ENCODE assay signal across 21 cellular contexts in genomic region chr5:10585120-10585915, GRCh38. TPM values are rescaled to one million over a fixed set of nuclear protein-coding genes. Genes with fewer than 3 reads are reported as not detected.
DNase-seq lines count a peak whose midpoint lies in the region; TF ChIP-seq lines count a peak whose summit lies in the region.
"Had no signal": no experiment of that assay in that cellular context is flagged by ENCODE, and none has a peak within 500 bp of the region (broad histone marks: within the 10 kb centered on the region; RNA-seq: fewer than 3 reads in every experiment).

No MANE protein-coding gene starts in this region.

- H3K4me2 ChIP-seq in OCI-LY7 (ENCODE audit: low read length), result peak overlapping the region; percentile 28

- CTCF ChIA-PET in OCI-LY7 (lab: Charles Lee; ENCODE audit: unreplicated experiment), result no interaction called here

- H3K27me3 ChIP-seq in H7 (ENCODE audit: control insufficient read depth, insufficient read depth, low read length), result peaks cover 3% of the 10 kb centered on the region
- H3K27me3 ChIP-seq: uterus had no signal

- H3K4me1 ChIP-seq in OCI-LY7 (ENCODE audit: insufficient read depth, low read length, poor library complexity, severe bottlenecking), result peaks cover 56% of the 10 kb centered on the region
- H3K4me1 ChIP-seq: uterus had no signal

- intact Hi-C loops in OCI-LY7 (cut with micrococcal nuclease; ENCODE audit: unreplicated experiment), result no loop called here

- H4K20me1 ChIP-seq in OCI-LY7 (ENCODE audit: insufficient read depth, low read length), result no peaks in the 10 kb centered on the region

- no peak for TF ChIP-seq CTCF in OCI-LY7 (conservative IDR thresholded peaks at IDR 0.05; ENCODE audit: low read length)

- H3K27ac ChIP-seq in OCI-LY7 (ENCODE audit: low read depth, low read length, poor library complexity, severe bottlenecking), result no peak overlapping the region
- H3K27ac ChIP-seq in temporal lobe (ENCODE audit: low read depth, low read length), result peak overlapping the region; percentile 57

- H3K9me3 ChIP-seq in OCI-LY7 (ENCODE audit: low read length), result peaks cover 17% of the 10 kb centered on the region; the same call in 1 of the 2 replicates
- H3K9me3 ChIP-seq: uterus had no signal

- H3K79me2 ChIP-seq in OCI-LY7 (ENCODE audit: insufficient read depth, low read depth, low read length), result no peaks in the 10 kb centered on the region

- H3K4me3 ChIP-seq in H7 (ENCODE audit: insufficient read depth, low read depth, low read length), result no peak overlapping the region
- no peak overlapping the region for H3K4me3 ChIP-seq in OCI-LY7 (ENCODE audit: low read depth, low read length, poor library complexity, severe bottlenecking)
- H3K4me3 ChIP-seq: uterus had no signal

- no peaks in the 10 kb centered on the region for H3K9me2 ChIP-seq in OCI-LY7 (ENCODE audit: insufficient read depth, low read length)

- POLR2A ChIA-PET in OCI-LY7 (lab: Charles Lee), result interaction anchor here (0.5 to 1.6 kb wide), 5 partner anchors 8 to 144 kb away, joined by 3 to 9 read pairs (median 3); no protein-coding TSS in a partner anchor

- H2AFZ ChIP-seq in OCI-LY7 (ENCODE audit: low read length), result no peak overlapping the region

- peak; percentile 7 for DNase-seq in H7
- no peak for DNase-seq in OCI-LY7 (ENCODE audit: low spot score)
- DNase-seq in ecto neural progenitor cell (ENCODE audit: low spot score), result peak; percentile 41
- no peak for DNase-seq in hypothalamus (lab: John Stamatoyannopoulos, UW)
- DNase-seq in activated naive CD4-positive, alpha-beta T cell (lab: John Stamatoyannopoulos, UW), result no peak
- no peak for DNase-seq in SKM-1 (lab: John Stamatoyannopoulos, UW; ENCODE audit: unreplicated experiment)
- DNase-seq: activated CD4-positive, alpha-beta T cell treated with anti-CD3 and anti-CD28 coated beads, Interleukin-2, amount 50 U/mL, for 48 hours; activated CD4-positive, CD25-positive, alpha-beta regulatory T cell; activated naive CD4-positive, alpha-beta T cell treated with anti-CD3 and anti-CD28 coated beads for 36 hours; anterior cingulate cortex; HCEC 1CT; left colon; mesenchymal stem cell; naive B cell; NCI-H146; NCI-H526 treated with DMSO at 0.1 percent for 48 hours; stimulated activated CD4-positive, alpha-beta T cell treated with anti-CD3 and anti-CD28 coated beads, Interleukin-12 subunit alpha, Interleukin-12 subunit beta, amount 100 ng/mL, for 4 hours; stimulated activated CD4-positive, alpha-beta T cell treated with anti-CD3 and anti-CD28 coated beads, Interleukin-4, amount 100 ng/mL, for 4 hours; T1000; uterus had no signal

- BruUV-seq in OCI-LY7 (replicated peaks; lab: Mats Ljungman, UMichigan), result no TSS peak

- H3K36me3 ChIP-seq in H7 (replicated peaks; ENCODE audit: control insufficient read depth, insufficient read depth, low read length), result no peaks in the 10 kb centered on the region; the same call in 1 of the 2 replicates
- no peaks in the 10 kb centered on the region; the same call in 1 of the 2 replicates for H3K36me3 ChIP-seq in OCI-LY7 (ENCODE audit: insufficient read depth, low read length)
- H3K36me3 ChIP-seq: uterus had no signal

RNA-seq across cellular contexts. Expression of gene ANKRD33B, which starts 21.4 kb away (rescaled TPM):
- total RNA-seq in H7 (2014; rRNA removed; shearing (Covaris generic)), result 1.1 and 1.6 TPM in 2 replicates
- 5.6 TPM in 2 replicates for total RNA-seq in OCI-LY7 (2014; rRNA removed; shearing (Covaris generic))
- total RNA-seq in OCI-LY7 (2022) (10.1 and 11.4 TPM in 2 replicates), temporal lobe (3.0 TPM)

Comparison
In these comparisons a context has a peak if more than half of its experiments do, and no peak if none do; other contexts are left out.
1. DNase-seq: peak in H7 (single experiment) and ecto neural progenitor cell (single experiment); none in OCI-LY7 (single experiment), hypothalamus (0 of 51), activated naive CD4-positive, alpha-beta T cell (0 of 4) and SKM-1 (single experiment).